11 cellular contexts compared by ENCODE assay signal in genomic region chr15:70035719-70036077, GRCh38.
A peak's percentile ranks its signal among the peaks of the same experiment; 100 is the strongest.
DNase-seq lines count a peak whose midpoint lies in the region; ATAC-seq, FAIRE-seq and TF ChIP-seq lines count a peak whose summit lies in the region.
"Had no signal": no experiment of that assay in that cellular context is flagged by ENCODE, and none has a peak within 500 bp of the region (broad histone marks: within the 10 kb centered on the region; RNA-seq: fewer than 3 reads in every experiment).

No MANE protein-coding gene starts in this region.

- H3K27ac ChIP-seq in A549 (no peak overlapping the region), esophagus muscularis mucosa (replicated peaks in 1 of 4) (no peak overlapping the region)

- TF ChIP-seq POLR2A in A549 (IDR thresholded peaks at IDR 0.05; ENCODE audit: low read length) (no peak), esophagus muscularis mucosa (IDR thresholded peaks at IDR 0.05; ENCODE audit: low read depth) (no peak)

- DNase-seq in A549 (ENCODE audit: low read depth in 1 of 2, low spot score in 1 of 2) (no peak), NOMO-1 treated with dmso at 0.1 percent for 144 hours (lab: John Stamatoyannopoulos, UW; ENCODE audit: unreplicated experiment) (peak; percentile 83), NCI-H2196 treated with DMSO at 0.1 percent for 48 hours (lab: John Stamatoyannopoulos, UW; ENCODE audit: unreplicated experiment) (no peak), esophagus muscularis mucosa (ENCODE audit: extremely low spot score) (no peak), Caco-2 (no peak), HT-29 (ENCODE audit: low spot score) (no peak)
- DNase-seq: activated CD4-positive, CD25-positive, alpha-beta regulatory T cell; stimulated activated CD4-positive, alpha-beta T cell treated with anti-CD3 and anti-CD28 coated beads, Interleukin-2, amount 100 ng/mL, for 48 hours had no signal

- TF ChIP-seq CTCF in A549 (IDR thresholded peaks at IDR 0.05) (no peak), esophagus muscularis mucosa (IDR thresholded peaks at IDR 0.05) (no peak), Caco-2 (IDR thresholded peaks at IDR 0.05; ENCODE audit: insufficient read depth in 1 of 2, low read depth in 1 of 2, low read length in 1 of 2, severe bottlenecking in 1 of 2, unreplicated experiment in 1 of 2) (no peak)

- no peak for FAIRE-seq in A549 (lab: Jason Lieb, UNC)
- FAIRE-seq: astrocyte had no signal

- ATAC-seq in A549 (0 out of 6 replicates have a peak, but pooled peaks have one; percentile 17 to 26), GM19025 (IDR thresholded peaks at IDR 0.05; ENCODE audit: low read depth, unreplicated experiment) (peak; percentile 50), HG02870 (IDR thresholded peaks at IDR 0.05; ENCODE audit: unreplicated experiment) (peak; percentile 63)

- intact Hi-C loops in esophagus muscularis mucosa (cut with DNase I) (no loop called here), Caco-2 (cut with micrococcal nuclease; ENCODE audit: unreplicated experiment) (no loop called here)

- no peaks in the 10 kb centered on the region for H3K36me3 Mint-ChIP-seq in Caco-2 (ENCODE audit: insufficient read depth, unreplicated experiment)

- H3K4me3 ChIP-seq in A549 (no peak overlapping the region), esophagus muscularis mucosa (no peak overlapping the region), Caco-2 (ENCODE audit: low read depth, low read length) (no peak overlapping the region)

- BruUV-seq in Caco-2 (replicated peaks; lab: Mats Ljungman, UMichigan), result no TSS peak

- H3K9me3 Mint-ChIP-seq in Caco-2 (ENCODE audit: unreplicated experiment), result no peaks in the 10 kb centered on the region

- H3K4me3 Mint-ChIP-seq in Caco-2 (ENCODE audit: unreplicated experiment), result no peak overlapping the region

- no peak for TF ChIP-seq RAD21 in A549 (conservative IDR thresholded peaks at IDR 0.05 in 1 of 2, IDR thresholded peaks at IDR 0.05 in 1 of 2)

- TF ChIP-seq EP300 in A549 (IDR thresholded peaks at IDR 0.05) (no peak), esophagus muscularis mucosa (IDR thresholded peaks at IDR 0.05) (no peak)

- WGBS in A549 (ENCODE audit: missing lambda C conversion rate), result 61% methylated on average over 6 of the region's 6 CpGs
- 84% methylated on average over 4 of the region's 6 CpGs for WGBS in esophagus muscularis mucosa

- H3K27me3 Mint-ChIP-seq in Caco-2 (ENCODE audit: insufficient read depth, unreplicated experiment), result peaks cover 8% of the 10 kb centered on the region

- H3K4me2 ChIP-seq in A549, result no peak overlapping the region

- H3K9me3 ChIP-seq in A549, result no peaks in the 10 kb centered on the region
- H3K9me3 ChIP-seq in esophagus muscularis mucosa, result no peaks in the 10 kb centered on the region
- H3K9me3 ChIP-seq in Caco-2, result no peaks in the 10 kb centered on the region

- peaks cover 0 to 20% (median 4%) of the 10 kb centered on the region in 4 donors for H3K27me3 ChIP-seq in esophagus muscularis mucosa
- no peaks in the 10 kb centered on the region for H3K27me3 ChIP-seq in Caco-2 (replicated peaks; ENCODE audit: control insufficient read depth, insufficient read depth, low read length)

- CTCF ChIA-PET in A549 (lab: Yijun Ruan, JAX) (interaction anchor here (2.0 kb wide), 1 partner anchor 453 kb away, joined by 6 read pairs; no protein-coding TSS in a partner anchor), Caco-2 (lab: Charles Lee) (no interaction called here)

- H3K36me3 ChIP-seq in esophagus muscularis mucosa (no peaks in the 10 kb centered on the region), Caco-2 (ENCODE audit: control insufficient read depth, insufficient read depth, low read length) (no peaks in the 10 kb centered on the region)

- no peak overlapping the region for H3K27ac Mint-ChIP-seq in Caco-2 (ENCODE audit: unreplicated experiment)

- POLR2A ChIA-PET in A549 (lab: Yijun Ruan, JAX) (interaction anchor here (0.6 kb wide), 1 partner anchor 64 kb away, joined by 8 read pairs; no protein-coding TSS in a partner anchor), Caco-2 (lab: Charles Lee) (no interaction called here)

- H3K4me1 ChIP-seq in A549 (no peaks in the 10 kb centered on the region), esophagus muscularis mucosa (peaks cover 3 to 9% (median 7%) of the 10 kb centered on the region in 4 donors), Caco-2 (no peaks in the 10 kb centered on the region)

- peaks cover 7% of the 10 kb centered on the region for H3K4me1 Mint-ChIP-seq in Caco-2 (ENCODE audit: low read depth, unreplicated experiment)

TF ChIP-seq in A549, 52 proteins besides CTCF, POLR2A, EP300 and RAD21:
- TF ChIP-seq PHF8 (IDR thresholded peaks at IDR 0.05; ENCODE audit: borderline replicate concordance, low read depth) (no peak), CBX8 (IDR thresholded peaks at IDR 0.05) (no peak), HES2 (IDR thresholded peaks at IDR 0.05) (no peak), CEBPB (IDR thresholded peaks at IDR 0.05) (no peak), RNF2 (IDR thresholded peaks at IDR 0.05; ENCODE audit: borderline replicate concordance, low read depth) (no peak), TP53 (CRISPR knock-in tag; IDR thresholded peaks at IDR 0.05) (no peak), CHD2 (IDR thresholded peaks at IDR 0.05; ENCODE audit: low read length, partially characterized antibody) (no peak), RCOR1 (IDR thresholded peaks at IDR 0.05; ENCODE audit: low read depth, low read length) (no peak), HEYL (CRISPR knock-in tag; IDR thresholded peaks at IDR 0.05) (no peak), HOXA7 (CRISPR knock-in tag; IDR thresholded peaks at IDR 0.05) (no peak), ESRRA (IDR thresholded peaks at IDR 0.05; ENCODE audit: borderline replicate concordance, low read length) (no peak), BHLHE40 (IDR thresholded peaks at IDR 0.05; ENCODE audit: low read depth, low read length) (no peak), KDM1A (IDR thresholded peaks at IDR 0.05; ENCODE audit: low read depth) (no peak), NFE2L2 (conservative IDR thresholded peaks at IDR 0.05; ENCODE audit: low read length) (no peak)
- TF ChIP-seq, protein P1, sequence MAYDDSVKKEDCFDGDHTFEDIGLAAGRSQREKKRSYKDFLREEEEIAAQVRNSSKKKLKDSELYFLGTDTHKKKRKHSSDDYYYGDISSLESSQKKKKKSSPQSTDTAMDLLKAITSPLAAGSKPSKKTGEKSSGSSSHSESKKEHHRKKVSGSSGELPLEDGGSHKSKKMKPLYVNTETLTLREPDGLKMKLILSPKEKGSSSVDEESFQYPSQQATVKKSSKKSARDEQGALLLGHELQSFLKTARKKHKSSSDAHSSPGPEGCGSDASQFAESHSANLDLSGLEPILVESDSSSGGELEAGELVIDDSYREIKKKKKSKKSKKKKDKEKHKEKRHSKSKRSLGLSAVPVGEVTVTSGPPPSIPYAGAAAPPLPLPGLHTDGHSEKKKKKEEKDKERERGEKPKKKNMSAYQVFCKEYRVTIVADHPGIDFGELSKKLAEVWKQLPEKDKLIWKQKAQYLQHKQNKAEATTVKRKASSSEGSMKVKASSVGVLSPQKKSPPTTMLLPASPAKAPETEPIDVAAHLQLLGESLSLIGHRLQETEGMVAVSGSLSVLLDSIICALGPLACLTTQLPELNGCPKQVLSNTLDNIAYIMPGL (CRISPR knock-in tag; IDR thresholded peaks at IDR 0.05; ENCODE audit: borderline replicate concordance), result no peak
- TF ChIP-seq, protein P2, sequence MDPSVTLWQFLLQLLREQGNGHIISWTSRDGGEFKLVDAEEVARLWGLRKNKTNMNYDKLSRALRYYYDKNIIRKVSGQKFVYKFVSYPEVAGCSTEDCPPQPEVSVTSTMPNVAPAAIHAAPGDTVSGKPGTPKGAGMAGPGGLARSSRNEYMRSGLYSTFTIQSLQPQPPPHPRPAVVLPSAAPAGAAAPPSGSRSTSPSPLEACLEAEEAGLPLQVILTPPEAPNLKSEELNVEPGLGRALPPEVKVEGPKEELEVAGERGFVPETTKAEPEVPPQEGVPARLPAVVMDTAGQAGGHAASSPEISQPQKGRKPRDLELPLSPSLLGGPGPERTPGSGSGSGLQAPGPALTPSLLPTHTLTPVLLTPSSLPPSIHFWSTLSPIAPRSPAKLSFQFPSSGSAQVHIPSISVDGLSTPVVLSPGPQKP (IDR thresholded peaks at IDR 0.05; ENCODE audit: low read depth, low read length), result no peak
